In the genomic region with DNA sequence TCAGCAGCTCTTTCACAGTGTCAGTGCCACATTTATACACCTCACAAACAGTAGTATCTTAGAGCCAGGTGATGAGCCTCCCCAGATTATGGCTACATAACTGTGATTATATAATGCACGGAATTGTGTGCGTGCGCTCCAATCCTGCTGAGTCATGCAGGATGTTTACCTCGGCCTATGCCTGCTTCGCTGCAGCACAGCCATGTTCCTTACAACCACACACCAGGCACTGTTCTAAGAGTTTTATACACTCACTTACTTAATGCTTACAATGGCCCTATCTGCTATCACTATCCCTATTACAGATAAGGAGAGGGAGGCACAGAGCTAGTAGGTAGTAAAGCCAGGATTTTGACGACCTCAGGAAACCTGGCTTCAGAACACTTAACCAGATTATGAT, we compare ENCODE assay signal across 1 cellular context.
TF ChIP-seq lines count a peak whose summit lies in the region.

No MANE protein-coding gene starts in this region.

TF ChIP-seq in K562, 482 proteins besides CTCF, POLR2A, EP300 and RAD21 (continued from another document and continues in another):
- TF ChIP-seq, protein P1, sequence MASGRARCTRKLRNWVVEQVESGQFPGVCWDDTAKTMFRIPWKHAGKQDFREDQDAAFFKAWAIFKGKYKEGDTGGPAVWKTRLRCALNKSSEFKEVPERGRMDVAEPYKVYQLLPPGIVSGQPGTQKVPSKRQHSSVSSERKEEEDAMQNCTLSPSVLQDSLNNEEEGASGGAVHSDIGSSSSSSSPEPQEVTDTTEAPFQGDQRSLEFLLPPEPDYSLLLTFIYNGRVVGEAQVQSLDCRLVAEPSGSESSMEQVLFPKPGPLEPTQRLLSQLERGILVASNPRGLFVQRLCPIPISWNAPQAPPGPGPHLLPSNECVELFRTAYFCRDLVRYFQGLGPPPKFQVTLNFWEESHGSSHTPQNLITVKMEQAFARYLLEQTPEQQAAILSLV (tag; IDR thresholded peaks at IDR 0.05) = no peak
- no peak for TF ChIP-seq NFIX (CRISPR knock-in tag; IDR thresholded peaks at IDR 0.05; ENCODE audit: low read depth)
- no peak for TF ChIP-seq ZNF232 (CRISPR knock-in tag; IDR thresholded peaks at IDR 0.05)
- TF ChIP-seq, protein P2, sequence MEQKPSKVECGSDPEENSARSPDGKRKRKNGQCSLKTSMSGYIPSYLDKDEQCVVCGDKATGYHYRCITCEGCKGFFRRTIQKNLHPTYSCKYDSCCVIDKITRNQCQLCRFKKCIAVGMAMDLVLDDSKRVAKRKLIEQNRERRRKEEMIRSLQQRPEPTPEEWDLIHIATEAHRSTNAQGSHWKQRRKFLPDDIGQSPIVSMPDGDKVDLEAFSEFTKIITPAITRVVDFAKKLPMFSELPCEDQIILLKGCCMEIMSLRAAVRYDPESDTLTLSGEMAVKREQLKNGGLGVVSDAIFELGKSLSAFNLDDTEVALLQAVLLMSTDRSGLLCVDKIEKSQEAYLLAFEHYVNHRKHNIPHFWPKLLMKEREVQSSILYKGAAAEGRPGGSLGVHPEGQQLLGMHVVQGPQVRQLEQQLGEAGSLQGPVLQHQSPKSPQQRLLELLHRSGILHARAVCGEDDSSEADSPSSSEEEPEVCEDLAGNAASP (IDR thresholded peaks at IDR 0.05) = no peak
- no peak for TF ChIP-seq NFIC (IDR thresholded peaks at IDR 0.05)
- TF ChIP-seq BRD4 (IDR thresholded peaks at IDR 0.05) = no peak
- TF ChIP-seq TRIM28 (IDR thresholded peaks at IDR 0.05) = no peak
- no peak for TF ChIP-seq FOXM1 (IDR thresholded peaks at IDR 0.05; ENCODE audit: low read depth)
- TF ChIP-seq FOXM1 (CRISPR knock-in tag; IDR thresholded peaks at IDR 0.05; ENCODE audit: low read depth) = no peak
- TF ChIP-seq FOXA3 (CRISPR knock-in tag; conservative IDR thresholded peaks at IDR 0.05 in 1 of 2, IDR thresholded peaks at IDR 0.05 in 1 of 2) = 0 out of 4 replicates have a peak, but pooled peaks have one; percentile 37 to 57
- TF ChIP-seq, protein P3, sequence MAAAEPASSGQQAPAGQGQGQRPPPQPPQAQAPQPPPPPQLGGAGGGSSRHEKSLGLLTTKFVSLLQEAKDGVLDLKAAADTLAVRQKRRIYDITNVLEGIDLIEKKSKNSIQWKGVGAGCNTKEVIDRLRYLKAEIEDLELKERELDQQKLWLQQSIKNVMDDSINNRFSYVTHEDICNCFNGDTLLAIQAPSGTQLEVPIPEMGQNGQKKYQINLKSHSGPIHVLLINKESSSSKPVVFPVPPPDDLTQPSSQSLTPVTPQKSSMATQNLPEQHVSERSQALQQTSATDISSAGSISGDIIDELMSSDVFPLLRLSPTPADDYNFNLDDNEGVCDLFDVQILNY (CRISPR knock-in tag; IDR thresholded peaks at IDR 0.05) = no peak
- TF ChIP-seq GATA2 (CRISPR knock-in tag; IDR thresholded peaks at IDR 0.05) = no peak
- TF ChIP-seq, protein P4, sequence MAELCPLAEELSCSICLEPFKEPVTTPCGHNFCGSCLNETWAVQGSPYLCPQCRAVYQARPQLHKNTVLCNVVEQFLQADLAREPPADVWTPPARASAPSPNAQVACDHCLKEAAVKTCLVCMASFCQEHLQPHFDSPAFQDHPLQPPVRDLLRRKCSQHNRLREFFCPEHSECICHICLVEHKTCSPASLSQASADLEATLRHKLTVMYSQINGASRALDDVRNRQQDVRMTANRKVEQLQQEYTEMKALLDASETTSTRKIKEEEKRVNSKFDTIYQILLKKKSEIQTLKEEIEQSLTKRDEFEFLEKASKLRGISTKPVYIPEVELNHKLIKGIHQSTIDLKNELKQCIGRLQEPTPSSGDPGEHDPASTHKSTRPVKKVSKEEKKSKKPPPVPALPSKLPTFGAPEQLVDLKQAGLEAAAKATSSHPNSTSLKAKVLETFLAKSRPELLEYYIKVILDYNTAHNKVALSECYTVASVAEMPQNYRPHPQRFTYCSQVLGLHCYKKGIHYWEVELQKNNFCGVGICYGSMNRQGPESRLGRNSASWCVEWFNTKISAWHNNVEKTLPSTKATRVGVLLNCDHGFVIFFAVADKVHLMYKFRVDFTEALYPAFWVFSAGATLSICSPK (IDR thresholded peaks at IDR 0.05; ENCODE audit: borderline replicate concordance) = no peak
- 0 out of 2 replicates have a peak, but pooled peaks have one; percentile 14 for TF ChIP-seq ZNF134 (CRISPR knock-in tag; conservative IDR thresholded peaks at IDR 0.05)
- no peak for TF ChIP-seq NR2F6 (CRISPR knock-in tag; IDR thresholded peaks at IDR 0.05)
- TF ChIP-seq, protein P5, sequence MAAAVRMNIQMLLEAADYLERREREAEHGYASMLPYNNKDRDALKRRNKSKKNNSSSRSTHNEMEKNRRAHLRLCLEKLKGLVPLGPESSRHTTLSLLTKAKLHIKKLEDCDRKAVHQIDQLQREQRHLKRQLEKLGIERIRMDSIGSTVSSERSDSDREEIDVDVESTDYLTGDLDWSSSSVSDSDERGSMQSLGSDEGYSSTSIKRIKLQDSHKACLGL (CRISPR knock-in tag; IDR thresholded peaks at IDR 0.05; ENCODE audit: borderline replicate concordance, poor library complexity, severe bottlenecking) = no peak
- TF ChIP-seq ZNF668 (CRISPR knock-in tag; IDR thresholded peaks at IDR 0.05) = no peak
- TF ChIP-seq MTF1 (CRISPR knock-in tag; IDR thresholded peaks at IDR 0.05; ENCODE audit: borderline replicate concordance) = no peak
- no peak for TF ChIP-seq TCF3 (CRISPR knock-in tag; IDR thresholded peaks at IDR 0.05)
- no peak for TF ChIP-seq ZNF133 (CRISPR knock-in tag; IDR thresholded peaks at IDR 0.05)
- no peak for TF ChIP-seq POLR2AphosphoS2 (IDR thresholded peaks at IDR 0.05; ENCODE audit: low read length)
- no peak for TF ChIP-seq U2AF1 (optimal IDR thresholded peaks at IDR 0.05; ENCODE audit: low read depth, low read length)
- TF ChIP-seq ZNF551 (CRISPR knock-in tag; IDR thresholded peaks at IDR 0.05) = no peak
- no peak for TF ChIP-seq POU5F1 (IDR thresholded peaks at IDR 0.05; ENCODE audit: borderline replicate concordance, low read depth, low read length, partially characterized antibody)
- TF ChIP-seq GABPB2 (CRISPR knock-in tag; conservative IDR thresholded peaks at IDR 0.05) = no peak
- TF ChIP-seq ZNF699 (CRISPR knock-in tag; IDR thresholded peaks at IDR 0.05; ENCODE audit: insufficient replicate concordance) = no peak
- TF ChIP-seq, protein P6, sequence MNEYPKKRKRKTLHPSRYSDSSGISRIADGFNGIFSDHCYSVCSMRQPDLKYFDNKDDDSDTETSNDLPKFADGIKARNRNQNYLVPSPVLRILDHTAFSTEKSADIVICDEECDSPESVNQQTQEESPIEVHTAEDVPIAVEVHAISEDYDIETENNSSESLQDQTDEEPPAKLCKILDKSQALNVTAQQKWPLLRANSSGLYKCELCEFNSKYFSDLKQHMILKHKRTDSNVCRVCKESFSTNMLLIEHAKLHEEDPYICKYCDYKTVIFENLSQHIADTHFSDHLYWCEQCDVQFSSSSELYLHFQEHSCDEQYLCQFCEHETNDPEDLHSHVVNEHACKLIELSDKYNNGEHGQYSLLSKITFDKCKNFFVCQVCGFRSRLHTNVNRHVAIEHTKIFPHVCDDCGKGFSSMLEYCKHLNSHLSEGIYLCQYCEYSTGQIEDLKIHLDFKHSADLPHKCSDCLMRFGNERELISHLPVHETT (CRISPR knock-in tag; conservative IDR thresholded peaks at IDR 0.05 in 1 of 2, IDR thresholded peaks at IDR 0.05 in 1 of 2) = peak in 1 of 2 experiments; percentile 64; a peak in 2 of 4 replicates
- no peak for TF ChIP-seq KAT8 (IDR thresholded peaks at IDR 0.05; ENCODE audit: low read depth)
- TF ChIP-seq IRF2 (CRISPR knock-in tag; IDR thresholded peaks at IDR 0.05) = no peak
- TF ChIP-seq CTBP1 (IDR thresholded peaks at IDR 0.05; ENCODE audit: borderline replicate concordance) = no peak
- TF ChIP-seq EHMT2 (IDR thresholded peaks at IDR 0.05) = no peak
- no peak for TF ChIP-seq WHSC1 (IDR thresholded peaks at IDR 0.05; ENCODE audit: low read length)
- no peak for TF ChIP-seq ILF3 (IDR thresholded peaks at IDR 0.05; ENCODE audit: borderline replicate concordance)
- TF ChIP-seq OTX1 (CRISPR knock-in tag; IDR thresholded peaks at IDR 0.05) = no peak
- TF ChIP-seq, protein P7, sequence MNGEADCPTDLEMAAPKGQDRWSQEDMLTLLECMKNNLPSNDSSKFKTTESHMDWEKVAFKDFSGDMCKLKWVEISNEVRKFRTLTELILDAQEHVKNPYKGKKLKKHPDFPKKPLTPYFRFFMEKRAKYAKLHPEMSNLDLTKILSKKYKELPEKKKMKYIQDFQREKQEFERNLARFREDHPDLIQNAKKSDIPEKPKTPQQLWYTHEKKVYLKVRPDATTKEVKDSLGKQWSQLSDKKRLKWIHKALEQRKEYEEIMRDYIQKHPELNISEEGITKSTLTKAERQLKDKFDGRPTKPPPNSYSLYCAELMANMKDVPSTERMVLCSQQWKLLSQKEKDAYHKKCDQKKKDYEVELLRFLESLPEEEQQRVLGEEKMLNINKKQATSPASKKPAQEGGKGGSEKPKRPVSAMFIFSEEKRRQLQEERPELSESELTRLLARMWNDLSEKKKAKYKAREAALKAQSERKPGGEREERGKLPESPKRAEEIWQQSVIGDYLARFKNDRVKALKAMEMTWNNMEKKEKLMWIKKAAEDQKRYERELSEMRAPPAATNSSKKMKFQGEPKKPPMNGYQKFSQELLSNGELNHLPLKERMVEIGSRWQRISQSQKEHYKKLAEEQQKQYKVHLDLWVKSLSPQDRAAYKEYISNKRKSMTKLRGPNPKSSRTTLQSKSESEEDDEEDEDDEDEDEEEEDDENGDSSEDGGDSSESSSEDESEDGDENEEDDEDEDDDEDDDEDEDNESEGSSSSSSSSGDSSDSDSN (IDR thresholded peaks at IDR 0.05; ENCODE audit: borderline replicate concordance in 1 of 2, low read depth in 2 of 2, low read length in 2 of 2) = no peak
- TF ChIP-seq, protein P8, sequence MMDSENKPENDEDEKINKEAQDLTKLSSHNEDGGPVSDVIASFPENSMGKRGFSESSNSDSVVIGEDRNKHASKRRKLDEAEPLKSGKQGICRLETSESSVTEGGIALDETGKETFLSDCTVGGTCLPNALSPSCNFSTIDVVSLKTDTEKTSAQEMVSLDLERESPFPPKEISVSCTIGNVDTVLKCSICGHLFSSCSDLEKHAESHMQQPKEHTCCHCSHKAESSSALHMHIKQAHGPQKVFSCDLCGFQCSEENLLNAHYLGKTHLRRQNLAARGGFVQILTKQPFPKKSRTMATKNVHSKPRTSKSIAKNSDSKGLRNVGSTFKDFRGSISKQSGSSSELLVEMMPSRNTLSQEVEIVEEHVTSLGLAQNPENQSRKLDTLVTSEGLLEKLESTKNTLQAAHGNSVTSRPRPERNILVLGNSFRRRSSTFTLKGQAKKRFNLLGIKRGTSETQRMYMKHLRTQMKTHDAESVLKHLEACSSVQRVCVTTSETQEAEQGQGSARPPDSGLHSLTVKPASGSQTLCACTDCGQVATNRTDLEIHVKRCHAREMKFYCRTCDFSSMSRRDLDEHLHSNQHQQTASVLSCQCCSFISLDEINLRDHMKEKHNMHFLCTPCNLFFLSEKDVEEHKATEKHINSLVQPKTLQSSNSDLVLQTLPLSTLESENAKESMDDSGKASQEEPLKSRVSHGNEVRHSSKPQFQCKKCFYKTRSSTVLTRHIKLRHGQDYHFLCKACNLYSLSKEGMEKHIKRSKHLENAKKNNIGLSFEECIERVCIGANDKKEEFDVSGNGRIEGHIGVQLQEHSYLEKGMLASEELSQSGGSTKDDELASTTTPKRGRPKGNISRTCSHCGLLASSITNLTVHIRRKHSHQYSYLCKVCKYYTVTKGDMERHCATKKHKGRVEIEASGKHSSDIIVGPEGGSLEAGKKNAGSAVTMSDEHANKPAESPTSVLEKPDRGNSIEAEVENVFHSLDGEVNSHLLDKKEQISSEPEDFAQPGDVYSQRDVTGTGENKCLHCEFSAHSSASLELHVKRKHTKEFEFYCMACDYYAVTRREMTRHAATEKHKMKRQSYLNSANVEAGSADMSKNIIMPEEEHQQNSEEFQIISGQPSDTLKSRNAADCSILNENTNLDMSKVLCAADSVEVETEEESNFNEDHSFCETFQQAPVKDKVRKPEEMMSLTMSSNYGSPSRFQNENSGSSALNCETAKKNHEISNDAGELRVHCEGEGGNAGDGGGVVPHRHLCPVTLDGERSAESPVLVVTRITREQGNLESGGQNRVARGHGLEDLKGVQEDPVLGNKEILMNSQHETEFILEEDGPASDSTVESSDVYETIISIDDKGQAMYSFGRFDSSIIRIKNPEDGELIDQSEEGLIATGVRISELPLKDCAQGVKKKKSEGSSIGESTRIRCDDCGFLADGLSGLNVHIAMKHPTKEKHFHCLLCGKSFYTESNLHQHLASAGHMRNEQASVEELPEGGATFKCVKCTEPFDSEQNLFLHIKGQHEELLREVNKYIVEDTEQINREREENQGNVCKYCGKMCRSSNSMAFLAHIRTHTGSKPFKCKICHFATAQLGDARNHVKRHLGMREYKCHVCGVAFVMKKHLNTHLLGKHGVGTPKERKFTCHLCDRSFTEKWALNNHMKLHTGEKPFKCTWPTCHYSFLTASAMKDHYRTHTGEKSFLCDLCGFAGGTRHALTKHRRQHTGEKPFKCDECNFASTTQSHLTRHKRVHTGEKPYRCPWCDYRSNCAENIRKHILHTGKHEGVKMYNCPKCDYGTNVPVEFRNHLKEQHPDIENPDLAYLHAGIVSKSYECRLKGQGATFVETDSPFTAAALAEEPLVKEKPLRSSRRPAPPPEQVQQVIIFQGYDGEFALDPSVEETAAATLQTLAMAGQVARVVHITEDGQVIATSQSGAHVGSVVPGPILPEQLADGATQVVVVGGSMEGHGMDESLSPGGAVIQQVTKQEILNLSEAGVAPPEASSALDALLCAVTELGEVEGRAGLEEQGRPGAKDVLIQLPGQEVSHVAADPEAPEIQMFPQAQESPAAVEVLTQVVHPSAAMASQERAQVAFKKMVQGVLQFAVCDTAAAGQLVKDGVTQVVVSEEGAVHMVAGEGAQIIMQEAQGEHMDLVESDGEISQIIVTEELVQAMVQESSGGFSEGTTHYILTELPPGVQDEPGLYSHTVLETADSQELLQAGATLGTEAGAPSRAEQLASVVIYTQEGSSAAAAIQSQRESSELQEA (IDR thresholded peaks at IDR 0.05; ENCODE audit: low read depth) = no peak
- TF ChIP-seq EGR1 (conservative IDR thresholded peaks at IDR 0.05) = no peak
- TF ChIP-seq RUNX1 (IDR thresholded peaks at IDR 0.05; ENCODE audit: low read depth) = no peak
- TF ChIP-seq RBFOX2 (IDR thresholded peaks at IDR 0.05; ENCODE audit: low read depth, low read length) = no peak
